1 cellular context compared by ENCODE assay signal in the genomic region with DNA sequence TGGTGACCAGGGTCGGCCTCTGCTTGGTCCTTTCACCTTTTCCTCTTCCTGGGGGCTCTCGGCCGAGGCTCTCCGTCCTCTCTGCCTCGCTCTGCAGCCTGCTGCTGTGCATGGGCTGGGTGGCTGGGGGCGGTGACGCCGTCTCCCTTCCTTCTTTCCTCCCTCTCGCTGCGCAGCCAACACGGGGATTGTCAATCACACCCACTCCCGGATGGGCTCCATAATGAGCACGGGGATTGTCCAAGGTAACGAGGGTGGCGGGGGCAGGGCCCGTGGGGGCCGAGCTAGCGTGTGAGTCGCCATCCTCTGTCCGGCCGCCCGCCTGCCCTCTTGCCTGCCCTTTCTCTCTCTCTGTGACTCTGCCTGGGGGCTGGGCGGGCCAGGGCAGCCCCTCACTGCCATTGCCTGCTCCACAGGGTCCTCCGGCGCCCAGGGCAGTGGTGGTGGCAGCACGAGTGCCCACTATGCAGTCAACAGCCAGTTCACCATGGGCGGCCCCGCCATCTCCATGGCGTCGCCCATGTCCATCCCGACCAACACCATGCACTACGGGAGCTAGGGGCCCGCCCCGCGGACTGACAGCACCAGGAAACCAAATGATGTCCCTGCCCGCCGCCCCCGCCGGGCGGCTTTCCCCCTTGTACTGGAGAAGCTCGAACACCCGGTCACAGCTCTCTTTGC.
TF ChIP-seq lines count a peak whose summit lies in the region.

No MANE protein-coding gene starts in this region.

TF ChIP-seq in WTC11, 78 proteins besides CTCF, POLR2A, EP300 and RAD21:
- TF ChIP-seq, protein P1, sequence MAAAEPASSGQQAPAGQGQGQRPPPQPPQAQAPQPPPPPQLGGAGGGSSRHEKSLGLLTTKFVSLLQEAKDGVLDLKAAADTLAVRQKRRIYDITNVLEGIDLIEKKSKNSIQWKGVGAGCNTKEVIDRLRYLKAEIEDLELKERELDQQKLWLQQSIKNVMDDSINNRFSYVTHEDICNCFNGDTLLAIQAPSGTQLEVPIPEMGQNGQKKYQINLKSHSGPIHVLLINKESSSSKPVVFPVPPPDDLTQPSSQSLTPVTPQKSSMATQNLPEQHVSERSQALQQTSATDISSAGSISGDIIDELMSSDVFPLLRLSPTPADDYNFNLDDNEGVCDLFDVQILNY (CRISPR knock-in tag; IDR thresholded peaks at IDR 0.05): no peak
- no peak for TF ChIP-seq KAT7 (CRISPR knock-in tag; IDR thresholded peaks at IDR 0.05; ENCODE audit: borderline replicate concordance)
- TF ChIP-seq, protein P2, sequence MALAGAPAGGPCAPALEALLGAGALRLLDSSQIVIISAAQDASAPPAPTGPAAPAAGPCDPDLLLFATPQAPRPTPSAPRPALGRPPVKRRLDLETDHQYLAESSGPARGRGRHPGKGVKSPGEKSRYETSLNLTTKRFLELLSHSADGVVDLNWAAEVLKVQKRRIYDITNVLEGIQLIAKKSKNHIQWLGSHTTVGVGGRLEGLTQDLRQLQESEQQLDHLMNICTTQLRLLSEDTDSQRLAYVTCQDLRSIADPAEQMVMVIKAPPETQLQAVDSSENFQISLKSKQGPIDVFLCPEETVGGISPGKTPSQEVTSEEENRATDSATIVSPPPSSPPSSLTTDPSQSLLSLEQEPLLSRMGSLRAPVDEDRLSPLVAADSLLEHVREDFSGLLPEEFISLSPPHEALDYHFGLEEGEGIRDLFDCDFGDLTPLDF (CRISPR knock-in tag; IDR thresholded peaks at IDR 0.05): no peak
- no peak for TF ChIP-seq RORB (CRISPR knock-in tag; IDR thresholded peaks at IDR 0.05)
- no peak for TF ChIP-seq CBFB (CRISPR knock-in tag; IDR thresholded peaks at IDR 0.05; ENCODE audit: low read depth)
- TF ChIP-seq FOXP4 (CRISPR knock-in tag; IDR thresholded peaks at IDR 0.05): no peak
- TF ChIP-seq GABPB1 (CRISPR knock-in tag; IDR thresholded peaks at IDR 0.05): no peak
- TF ChIP-seq TEAD4 (CRISPR knock-in tag; IDR thresholded peaks at IDR 0.05): no peak
- TF ChIP-seq NFATC4 (CRISPR knock-in tag; IDR thresholded peaks at IDR 0.05): no peak
- no peak for TF ChIP-seq GTF2I (CRISPR knock-in tag; conservative IDR thresholded peaks at IDR 0.05)
- no peak for TF ChIP-seq EMX1 (CRISPR knock-in tag; IDR thresholded peaks at IDR 0.05)
- TF ChIP-seq ZNF121 (CRISPR knock-in tag; IDR thresholded peaks at IDR 0.05): no peak
